8 cellular contexts compared by ENCODE assay signal in genomic region chr7:138590154-138590553, GRCh38.
"Had no signal": no experiment of that assay in that cellular context is flagged by ENCODE, and none has a peak within 500 bp of the region (broad histone marks: within the 10 kb centered on the region; RNA-seq: fewer than 3 reads in every experiment).

No MANE protein-coding gene starts in this region.

- H3K27ac ChIP-seq: HL-60 had no signal

- H3K9me3 Mint-ChIP-seq: H9 had no signal

- FAIRE-seq: H54, K562 had no signal

- ATAC-seq: K562 had no signal

- DNase-seq: GOT3, H9, HCEC 1CT, IMR-90, KG1 had no signal

- H3K4me3 ChIP-seq: K562 had no signal

- H3K4me3 Mint-ChIP-seq: H9 had no signal
